ENCODE assay signal across 1 cellular context in the genomic region with DNA sequence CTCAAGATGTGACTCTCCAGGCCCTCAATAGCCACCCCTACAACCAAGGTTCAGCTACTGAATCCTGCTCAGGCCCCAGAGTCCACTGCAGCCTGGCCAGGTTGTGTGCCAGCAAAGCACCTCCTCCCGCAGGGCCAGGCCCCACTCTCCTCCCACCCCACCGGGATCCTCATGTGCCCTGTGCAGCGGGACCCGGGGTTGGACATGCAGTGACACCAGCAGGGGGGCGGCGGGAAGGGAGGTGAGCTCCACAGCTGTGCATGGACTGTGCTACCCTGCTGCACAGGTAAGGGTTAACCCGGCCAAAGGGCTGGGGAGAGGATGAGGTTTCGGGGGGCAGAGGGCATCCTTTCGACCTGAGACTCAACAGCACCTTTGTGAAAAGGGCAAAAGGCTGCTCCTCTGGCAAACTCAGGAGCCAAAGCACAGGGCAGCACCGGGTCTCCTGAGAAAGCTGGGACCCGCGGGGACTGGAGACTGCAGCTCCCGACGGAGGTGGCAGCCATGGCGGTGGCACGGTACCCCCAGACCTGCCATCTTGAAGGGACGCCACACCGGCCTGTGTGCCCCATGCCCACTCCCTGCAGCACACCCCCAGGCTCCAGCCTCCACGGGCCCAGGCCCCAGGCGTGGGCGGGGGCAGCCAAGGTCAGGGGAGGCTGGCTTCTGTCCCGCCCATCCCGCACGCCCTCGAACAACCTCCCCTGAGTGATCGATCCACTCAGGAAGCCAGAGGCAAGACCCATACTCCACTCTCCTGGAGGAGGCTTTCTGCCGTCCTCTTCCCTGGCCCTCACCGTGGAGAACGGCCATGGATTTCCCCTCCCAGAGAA.
TF ChIP-seq lines count a peak whose summit lies in the region.

No MANE protein-coding gene starts in this region.

TF ChIP-seq in HepG2, 621 proteins besides CTCF, POLR2A, EP300 and RAD21 (continued from another document and continues in another):
- TF ChIP-seq, protein P1, sequence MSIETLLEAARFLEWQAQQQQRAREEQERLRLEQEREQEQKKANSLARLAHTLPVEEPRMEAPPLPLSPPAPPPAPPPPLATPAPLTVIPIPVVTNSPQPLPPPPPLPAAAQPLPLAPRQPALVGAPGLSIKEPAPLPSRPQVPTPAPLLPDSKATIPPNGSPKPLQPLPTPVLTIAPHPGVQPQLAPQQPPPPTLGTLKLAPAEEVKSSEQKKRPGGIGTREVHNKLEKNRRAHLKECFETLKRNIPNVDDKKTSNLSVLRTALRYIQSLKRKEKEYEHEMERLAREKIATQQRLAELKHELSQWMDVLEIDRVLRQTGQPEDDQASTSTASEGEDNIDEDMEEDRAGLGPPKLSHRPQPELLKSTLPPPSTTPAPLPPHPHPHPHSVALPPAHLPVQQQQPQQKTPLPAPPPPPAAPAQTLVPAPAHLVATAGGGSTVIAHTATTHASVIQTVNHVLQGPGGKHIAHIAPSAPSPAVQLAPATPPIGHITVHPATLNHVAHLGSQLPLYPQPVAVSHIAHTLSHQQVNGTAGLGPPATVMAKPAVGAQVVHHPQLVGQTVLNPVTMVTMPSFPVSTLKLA (IDR thresholded peaks at IDR 0.05): no peak
- TF ChIP-seq ZNF577 (CRISPR knock-in tag; IDR thresholded peaks at IDR 0.05; ENCODE audit: borderline replicate concordance, low read depth) (no peak), GABPA (IDR thresholded peaks at IDR 0.05; ENCODE audit: low read depth, low read length) (no peak), GABPA (CRISPR knock-in tag; IDR thresholded peaks at IDR 0.05; ENCODE audit: low read depth) (no peak), ZNF879 (CRISPR knock-in tag; IDR thresholded peaks at IDR 0.05) (no peak), ZNF569 (CRISPR knock-in tag; IDR thresholded peaks at IDR 0.05; ENCODE audit: borderline replicate concordance) (no peak), FOXO1 (CRISPR knock-in tag; IDR thresholded peaks at IDR 0.05) (no peak), ZNF589 (CRISPR knock-in tag; conservative IDR thresholded peaks at IDR 0.05) (no peak), KDM1A (CRISPR knock-in tag; IDR thresholded peaks at IDR 0.05) (0 out of 2 replicates have a peak, but pooled peaks have one; percentile 11), CCDC6 (CRISPR knock-in tag; IDR thresholded peaks at IDR 0.05) (no peak), MED13 (CRISPR knock-in tag; IDR thresholded peaks at IDR 0.05) (no peak), ZNF530 (CRISPR knock-in tag; IDR thresholded peaks at IDR 0.05; ENCODE audit: low read depth) (no peak), NONO (IDR thresholded peaks at IDR 0.05) (no peak), NONO (CRISPR knock-in tag; conservative IDR thresholded peaks at IDR 0.05) (0 out of 2 replicates have a peak, but pooled peaks have one; percentile 34), ZNF430 (CRISPR knock-in tag; IDR thresholded peaks at IDR 0.05) (0 out of 2 replicates have a peak, but pooled peaks have one; percentile 49), FIP1L1 (IDR thresholded peaks at IDR 0.05; ENCODE audit: borderline replicate concordance, insufficient read depth, low read depth, low read length) (no peak), ZNF570 (CRISPR knock-in tag; IDR thresholded peaks at IDR 0.05; ENCODE audit: borderline replicate concordance) (no peak), SAP130 (CRISPR knock-in tag; IDR thresholded peaks at IDR 0.05; ENCODE audit: low read depth) (peak; percentile 43; the same call in 1 of the 2 replicates), HNRNPL (IDR thresholded peaks at IDR 0.05; ENCODE audit: low read depth, low read length) (peak; percentile 84), ZNF567 (CRISPR knock-in tag; IDR thresholded peaks at IDR 0.05; ENCODE audit: borderline replicate concordance) (peak; percentile 56; the same call in 1 of the 2 replicates), ZFP62 (CRISPR knock-in tag; IDR thresholded peaks at IDR 0.05) (no peak), ESRRA (CRISPR knock-in tag; IDR thresholded peaks at IDR 0.05; ENCODE audit: low read depth) (no peak), TBX2 (CRISPR knock-in tag; IDR thresholded peaks at IDR 0.05; ENCODE audit: borderline replicate concordance) (peak; percentile 30; the same call in 1 of the 2 replicates), GTF3A (CRISPR knock-in tag; conservative IDR thresholded peaks at IDR 0.05) (no peak), ZNF337 (CRISPR knock-in tag; IDR thresholded peaks at IDR 0.05; ENCODE audit: borderline replicate concordance, low read depth) (no peak), ZNF841 (CRISPR knock-in tag; IDR thresholded peaks at IDR 0.05; ENCODE audit: borderline replicate concordance) (no peak), ZNF234 (CRISPR knock-in tag; conservative IDR thresholded peaks at IDR 0.05) (no peak), HDAC1 (CRISPR knock-in tag; IDR thresholded peaks at IDR 0.05) (peak; percentile 55; the same call in 1 of the 2 replicates), ZNF703 (CRISPR knock-in tag; IDR thresholded peaks at IDR 0.05; ENCODE audit: borderline replicate concordance) (no peak), RBM22 (optimal IDR thresholded peaks at IDR 0.05; ENCODE audit: low read length) (no peak), CHCHD3 (CRISPR knock-in tag; IDR thresholded peaks at IDR 0.05) (no peak), RFXANK (CRISPR knock-in tag; IDR thresholded peaks at IDR 0.05) (no peak), ZFP1 (CRISPR knock-in tag; IDR thresholded peaks at IDR 0.05) (no peak), SP1 (IDR thresholded peaks at IDR 0.05) (no peak), SP1 (CRISPR knock-in tag; IDR thresholded peaks at IDR 0.05) (no peak), KDM3A (CRISPR knock-in tag; IDR thresholded peaks at IDR 0.05; ENCODE audit: low read depth) (no peak), ZBTB38 (CRISPR knock-in tag; IDR thresholded peaks at IDR 0.05) (peak; percentile 32; the same call in 1 of the 2 replicates), PRPF4 (IDR thresholded peaks at IDR 0.05; ENCODE audit: low read depth, low read length, poor library complexity, severe bottlenecking) (no peak)
- TF ChIP-seq, protein P2, sequence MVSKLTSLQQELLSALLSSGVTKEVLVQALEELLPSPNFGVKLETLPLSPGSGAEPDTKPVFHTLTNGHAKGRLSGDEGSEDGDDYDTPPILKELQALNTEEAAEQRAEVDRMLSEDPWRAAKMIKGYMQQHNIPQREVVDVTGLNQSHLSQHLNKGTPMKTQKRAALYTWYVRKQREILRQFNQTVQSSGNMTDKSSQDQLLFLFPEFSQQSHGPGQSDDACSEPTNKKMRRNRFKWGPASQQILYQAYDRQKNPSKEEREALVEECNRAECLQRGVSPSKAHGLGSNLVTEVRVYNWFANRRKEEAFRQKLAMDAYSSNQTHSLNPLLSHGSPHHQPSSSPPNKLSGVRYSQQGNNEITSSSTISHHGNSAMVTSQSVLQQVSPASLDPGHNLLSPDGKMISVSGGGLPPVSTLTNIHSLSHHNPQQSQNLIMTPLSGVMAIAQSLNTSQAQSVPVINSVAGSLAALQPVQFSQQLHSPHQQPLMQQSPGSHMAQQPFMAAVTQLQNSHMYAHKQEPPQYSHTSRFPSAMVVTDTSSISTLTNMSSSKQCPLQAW (CRISPR knock-in tag; IDR thresholded peaks at IDR 0.05): peak; percentile 42; the same call in 1 of the 2 replicates
- TF ChIP-seq, protein P3, sequence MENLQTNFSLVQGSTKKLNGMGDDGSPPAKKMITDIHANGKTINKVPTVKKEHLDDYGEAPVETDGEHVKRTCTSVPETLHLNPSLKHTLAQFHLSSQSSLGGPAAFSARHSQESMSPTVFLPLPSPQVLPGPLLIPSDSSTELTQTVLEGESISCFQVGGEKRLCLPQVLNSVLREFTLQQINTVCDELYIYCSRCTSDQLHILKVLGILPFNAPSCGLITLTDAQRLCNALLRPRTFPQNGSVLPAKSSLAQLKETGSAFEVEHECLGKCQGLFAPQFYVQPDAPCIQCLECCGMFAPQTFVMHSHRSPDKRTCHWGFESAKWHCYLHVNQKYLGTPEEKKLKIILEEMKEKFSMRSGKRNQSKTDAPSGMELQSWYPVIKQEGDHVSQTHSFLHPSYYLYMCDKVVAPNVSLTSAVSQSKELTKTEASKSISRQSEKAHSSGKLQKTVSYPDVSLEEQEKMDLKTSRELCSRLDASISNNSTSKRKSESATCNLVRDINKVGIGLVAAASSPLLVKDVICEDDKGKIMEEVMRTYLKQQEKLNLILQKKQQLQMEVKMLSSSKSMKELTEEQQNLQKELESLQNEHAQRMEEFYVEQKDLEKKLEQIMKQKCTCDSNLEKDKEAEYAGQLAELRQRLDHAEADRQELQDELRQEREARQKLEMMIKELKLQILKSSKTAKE (CRISPR knock-in tag; IDR thresholded peaks at IDR 0.05; ENCODE audit: borderline replicate concordance): no peak
- TF ChIP-seq, protein P4, sequence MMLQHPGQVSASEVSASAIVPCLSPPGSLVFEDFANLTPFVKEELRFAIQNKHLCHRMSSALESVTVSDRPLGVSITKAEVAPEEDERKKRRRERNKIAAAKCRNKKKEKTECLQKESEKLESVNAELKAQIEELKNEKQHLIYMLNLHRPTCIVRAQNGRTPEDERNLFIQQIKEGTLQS (CRISPR knock-in tag; IDR thresholded peaks at IDR 0.05): no peak
- TF ChIP-seq, protein P5, sequence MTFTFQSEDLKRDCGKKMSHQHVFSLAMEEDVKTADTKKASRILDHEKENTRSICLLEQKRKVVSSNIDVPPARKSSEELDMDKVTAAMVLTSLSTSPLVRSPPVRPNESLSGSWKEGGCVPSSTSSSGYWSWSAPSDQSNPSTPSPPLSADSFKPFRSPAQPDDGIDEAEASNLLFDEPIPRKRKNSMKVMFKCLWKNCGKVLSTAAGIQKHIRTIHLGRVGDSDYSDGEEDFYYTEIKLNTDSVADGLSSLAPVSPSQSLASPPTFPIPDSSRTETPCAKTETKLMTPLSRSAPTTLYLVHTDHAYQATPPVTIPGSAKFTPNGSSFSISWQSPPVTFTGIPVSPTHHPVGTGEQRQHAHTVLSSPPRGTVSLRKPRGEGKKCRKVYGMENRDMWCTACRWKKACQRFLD (CRISPR knock-in tag; IDR thresholded peaks at IDR 0.05; ENCODE audit: borderline replicate concordance): no peak
- TF ChIP-seq, protein P6, sequence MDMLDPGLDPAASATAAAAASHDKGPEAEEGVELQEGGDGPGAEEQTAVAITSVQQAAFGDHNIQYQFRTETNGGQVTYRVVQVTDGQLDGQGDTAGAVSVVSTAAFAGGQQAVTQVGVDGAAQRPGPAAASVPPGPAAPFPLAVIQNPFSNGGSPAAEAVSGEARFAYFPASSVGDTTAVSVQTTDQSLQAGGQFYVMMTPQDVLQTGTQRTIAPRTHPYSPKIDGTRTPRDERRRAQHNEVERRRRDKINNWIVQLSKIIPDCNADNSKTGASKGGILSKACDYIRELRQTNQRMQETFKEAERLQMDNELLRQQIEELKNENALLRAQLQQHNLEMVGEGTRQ (IDR thresholded peaks at IDR 0.05; ENCODE audit: low read depth, low read length): no peak
- TF ChIP-seq, protein P6 (CRISPR knock-in tag; IDR thresholded peaks at IDR 0.05; ENCODE audit: borderline replicate concordance): no peak
- TF ChIP-seq, protein P7, sequence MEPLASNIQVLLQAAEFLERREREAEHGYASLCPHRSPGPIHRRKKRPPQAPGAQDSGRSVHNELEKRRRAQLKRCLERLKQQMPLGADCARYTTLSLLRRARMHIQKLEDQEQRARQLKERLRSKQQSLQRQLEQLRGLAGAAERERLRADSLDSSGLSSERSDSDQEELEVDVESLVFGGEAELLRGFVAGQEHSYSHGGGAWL (CRISPR knock-in tag; IDR thresholded peaks at IDR 0.05): no peak
- TF ChIP-seq, protein P8, sequence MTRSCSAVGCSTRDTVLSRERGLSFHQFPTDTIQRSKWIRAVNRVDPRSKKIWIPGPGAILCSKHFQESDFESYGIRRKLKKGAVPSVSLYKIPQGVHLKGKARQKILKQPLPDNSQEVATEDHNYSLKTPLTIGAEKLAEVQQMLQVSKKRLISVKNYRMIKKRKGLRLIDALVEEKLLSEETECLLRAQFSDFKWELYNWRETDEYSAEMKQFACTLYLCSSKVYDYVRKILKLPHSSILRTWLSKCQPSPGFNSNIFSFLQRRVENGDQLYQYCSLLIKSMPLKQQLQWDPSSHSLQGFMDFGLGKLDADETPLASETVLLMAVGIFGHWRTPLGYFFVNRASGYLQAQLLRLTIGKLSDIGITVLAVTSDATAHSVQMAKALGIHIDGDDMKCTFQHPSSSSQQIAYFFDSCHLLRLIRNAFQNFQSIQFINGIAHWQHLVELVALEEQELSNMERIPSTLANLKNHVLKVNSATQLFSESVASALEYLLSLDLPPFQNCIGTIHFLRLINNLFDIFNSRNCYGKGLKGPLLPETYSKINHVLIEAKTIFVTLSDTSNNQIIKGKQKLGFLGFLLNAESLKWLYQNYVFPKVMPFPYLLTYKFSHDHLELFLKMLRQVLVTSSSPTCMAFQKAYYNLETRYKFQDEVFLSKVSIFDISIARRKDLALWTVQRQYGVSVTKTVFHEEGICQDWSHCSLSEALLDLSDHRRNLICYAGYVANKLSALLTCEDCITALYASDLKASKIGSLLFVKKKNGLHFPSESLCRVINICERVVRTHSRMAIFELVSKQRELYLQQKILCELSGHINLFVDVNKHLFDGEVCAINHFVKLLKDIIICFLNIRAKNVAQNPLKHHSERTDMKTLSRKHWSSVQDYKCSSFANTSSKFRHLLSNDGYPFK (CRISPR knock-in tag; IDR thresholded peaks at IDR 0.05; ENCODE audit: borderline replicate concordance): no peak
- TF ChIP-seq, protein P9, sequence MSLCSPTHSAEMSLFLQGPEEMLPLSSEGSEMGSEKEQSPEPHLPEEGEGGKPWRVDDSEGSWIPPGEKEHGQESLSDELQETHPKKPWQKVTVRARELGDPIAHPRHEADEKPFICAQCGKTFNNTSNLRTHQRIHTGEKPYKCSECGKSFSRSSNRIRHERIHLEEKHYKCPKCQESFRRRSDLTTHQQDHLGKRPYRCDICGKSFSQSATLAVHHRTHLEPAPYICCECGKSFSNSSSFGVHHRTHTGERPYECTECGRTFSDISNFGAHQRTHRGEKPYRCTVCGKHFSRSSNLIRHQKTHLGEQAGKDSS (CRISPR knock-in tag; IDR thresholded peaks at IDR 0.05; ENCODE audit: borderline replicate concordance, low read depth): peak; percentile 28; the same call in 1 of the 2 replicates
- TF ChIP-seq, protein P10, sequence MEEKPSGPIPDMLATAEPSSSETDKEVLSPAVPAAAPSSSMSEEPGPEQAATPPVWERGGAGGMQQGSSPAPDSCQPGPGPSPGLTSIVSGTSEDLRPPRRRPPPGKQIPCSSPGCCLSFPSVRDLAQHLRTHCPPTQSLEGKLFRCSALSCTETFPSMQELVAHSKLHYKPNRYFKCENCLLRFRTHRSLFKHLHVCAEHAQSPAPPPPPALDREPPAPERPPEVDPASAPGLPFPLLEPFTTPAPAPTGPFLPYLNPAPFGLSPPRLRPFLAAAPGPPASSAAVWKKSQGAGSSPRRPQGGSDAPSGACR (CRISPR knock-in tag; IDR thresholded peaks at IDR 0.05): 0 out of 2 replicates have a peak, but pooled peaks have one; percentile 58
- TF ChIP-seq, protein P11, sequence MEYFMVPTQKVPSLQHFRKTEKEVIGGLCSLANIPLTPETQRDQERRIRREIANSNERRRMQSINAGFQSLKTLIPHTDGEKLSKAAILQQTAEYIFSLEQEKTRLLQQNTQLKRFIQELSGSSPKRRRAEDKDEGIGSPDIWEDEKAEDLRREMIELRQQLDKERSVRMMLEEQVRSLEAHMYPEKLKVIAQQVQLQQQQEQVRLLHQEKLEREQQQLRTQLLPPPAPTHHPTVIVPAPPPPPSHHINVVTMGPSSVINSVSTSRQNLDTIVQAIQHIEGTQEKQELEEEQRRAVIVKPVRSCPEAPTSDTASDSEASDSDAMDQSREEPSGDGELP (IDR thresholded peaks at IDR 0.05; ENCODE audit: borderline replicate concordance, low read depth): 0 out of 2 replicates have a peak, but pooled peaks have one; percentile 52
